Comparison of ENCODE assay signal across 1 cellular context in genomic region chr22:37309221-37310074, GRCh38.
TF ChIP-seq lines count a peak whose summit lies in the region.

No MANE protein-coding gene starts in this region.

TF ChIP-seq in H1, 55 proteins besides CTCF, POLR2A, EP300 and RAD21:
- no peak for TF ChIP-seq CHD7 (IDR thresholded peaks at IDR 0.05; ENCODE audit: insufficient replicate concordance, low read length)
- TF ChIP-seq CREB1 (IDR thresholded peaks at IDR 0.05) = no peak
- TF ChIP-seq TEAD4 (IDR thresholded peaks at IDR 0.05; ENCODE audit: low read depth, low read length) = no peak
- TF ChIP-seq RBBP5 (IDR thresholded peaks at IDR 0.05; ENCODE audit: borderline replicate concordance, low read depth, low read length) = no peak
